In genomic region chr16:21275529-21275928, GRCh38 we compare ENCODE assay signal across 24 cellular contexts. TPM values are rescaled to one million over a fixed set of nuclear protein-coding genes. Genes with fewer than 3 reads are reported as not detected.
DNase-seq lines count a peak whose midpoint lies in the region; ATAC-seq and TF ChIP-seq lines count a peak whose summit lies in the region.
"Had no signal": no experiment of that assay in that cellular context is flagged by ENCODE, and none has a peak within 500 bp of the region (broad histone marks: within the 10 kb centered on the region; RNA-seq: fewer than 3 reads in every experiment).

No MANE protein-coding gene starts in this region.

- no peak overlapping the region for H3K4me3 ChIP-seq in right cardiac atrium (ENCODE audit: low read length)
- H3K4me3 ChIP-seq in OCI-LY3 (ENCODE audit: low read length) = peak overlapping the region; percentile 43
- H3K4me3 ChIP-seq in prostate gland = no peak overlapping the region
- H3K4me3 ChIP-seq: A549, GM23338 had no signal

- H3K9me3 ChIP-seq in right cardiac atrium (ENCODE audit: control insufficient read depth, low read length) = no peaks in the 10 kb centered on the region
- H3K9me3 ChIP-seq in OCI-LY3 (ENCODE audit: insufficient read depth, low read length) = no peaks in the 10 kb centered on the region
- no peaks in the 10 kb centered on the region for H3K9me3 ChIP-seq in prostate gland
- H3K9me3 ChIP-seq: A549, BE2C had no signal

- H4K20me1 ChIP-seq in OCI-LY3 (ENCODE audit: insufficient read depth, low read length) = no peaks in the 10 kb centered on the region

- no peak for TF ChIP-seq CTCF in OCI-LY3 (IDR thresholded peaks at IDR 0.05; ENCODE audit: low read depth, low read length)
- TF ChIP-seq CTCF in prostate gland (IDR thresholded peaks at IDR 0.05) = no peak

- WGBS in right cardiac atrium = 76% methylated on average over 3 of the region's 3 CpGs
- 31% methylated on average over 3 of the region's 3 CpGs for WGBS in prostate gland

- no peaks in the 10 kb centered on the region for H3K4me1 ChIP-seq in right cardiac atrium (ENCODE audit: control insufficient read depth, insufficient read depth, low read length)
- H3K4me1 ChIP-seq in OCI-LY3 (ENCODE audit: low read length) = peaks cover 46% of the 10 kb centered on the region
- H3K4me1 ChIP-seq in prostate gland (replicated peaks) = no peaks in the 10 kb centered on the region
- H3K4me1 ChIP-seq: A549, BE2C had no signal

- TF ChIP-seq POLR2A in prostate gland (IDR thresholded peaks at IDR 0.05) = no peak

- H3K36me3 ChIP-seq in OCI-LY3 (replicated peaks; ENCODE audit: low read depth, low read length) (no peaks in the 10 kb centered on the region), prostate gland (no peaks in the 10 kb centered on the region)
- H3K36me3 ChIP-seq: BE2C had no signal

- peak overlapping the region; percentile 25 for H3K27ac ChIP-seq in right cardiac atrium (ENCODE audit: low read length)
- no peak overlapping the region for H3K27ac ChIP-seq in OCI-LY3 (ENCODE audit: low read length)
- no peak overlapping the region for H3K27ac ChIP-seq in prostate gland
- H3K27ac ChIP-seq: A549 had no signal

- intact Hi-C loops in right cardiac atrium (cut with DNase I) (loop anchor here in 1 of 4 donors (10.0 kb wide), 1 partner anchor 111 kb away; no protein-coding TSS in a partner anchor), left ventricle myocardium superior (cut with micrococcal nuclease) (no loop called here), prostate gland (cut with DNase I) (loop anchor here (5.0 kb wide), 1 partner anchor 88 kb away; no protein-coding TSS in a partner anchor)

- peak overlapping the region; percentile 69 for H3K4me2 ChIP-seq in OCI-LY3 (ENCODE audit: low read length)
- H3K4me2 ChIP-seq: A549, GM23338 had no signal

- H2AFZ ChIP-seq in OCI-LY3 (ENCODE audit: low read depth, low read length) = no peak overlapping the region
- H2AFZ ChIP-seq: GM23338 had no signal

- H3K9ac ChIP-seq in OCI-LY3 (ENCODE audit: low read length) = no peak overlapping the region

- ATAC-seq in right cardiac atrium = no peak
- no peak for ATAC-seq in left ventricle myocardium superior
- ATAC-seq in GM18868 (IDR thresholded peaks at IDR 0.05; ENCODE audit: unreplicated experiment) = no peak
- no peak for ATAC-seq in HG03097 (IDR thresholded peaks at IDR 0.05; ENCODE audit: low FRiP score, unreplicated experiment)
- ATAC-seq: A549, GM23338, HCT116 had no signal

- H3K27me3 ChIP-seq in right cardiac atrium (ENCODE audit: control insufficient read depth, insufficient read depth) = no peaks in the 10 kb centered on the region
- H3K27me3 ChIP-seq in OCI-LY3 (ENCODE audit: low read depth, low read length) = peaks cover 61% of the 10 kb centered on the region
- H3K27me3 ChIP-seq in prostate gland (replicated peaks; ENCODE audit: insufficient read depth) = no peaks in the 10 kb centered on the region

- DNase-seq in right cardiac atrium (no peak), left ventricle myocardium superior (no peak), prostate gland (ENCODE audit: low spot score) (peak; percentile 34), NCI-H1048 (lab: John Stamatoyannopoulos, UW) (no peak)
- DNase-seq: 8988T; ACHN; AML-193; BE2C; Calu3; CD4-positive, alpha-beta memory T cell; COR-L47; DMS53; DMS79 treated with DMSO at 0.1 percent for 48 hours; GF-D8; H9 had no signal

- no peaks in the 10 kb centered on the region for H3K79me2 ChIP-seq in OCI-LY3 (ENCODE audit: low read length)

RNA-seq across cellular contexts. Expression of gene CRYM, which starts 2.6 kb away (rescaled TPM):
- total RNA-seq in right cardiac atrium = 100 to 1,000 TPM; 108 to 143 (median 124) TPM
- polyA plus RNA-seq in right cardiac atrium = 108 TPM
- 78.2 TPM for total RNA-seq in left ventricle myocardium superior
- total RNA-seq in prostate gland = 10 to 100 TPM; 44.3 to 59.5 TPM
- total RNA-seq: CD4-positive, alpha-beta memory T cell; Daoy; G401 had no signal
- polyA plus RNA-seq: CD4-positive, alpha-beta memory T cell had no signal

RNA-seq across cellular contexts. Expression of gene ANKS4B, which starts 42.0 kb away (rescaled TPM):
- total RNA-seq in right cardiac atrium = not detected
- polyA plus RNA-seq in right cardiac atrium = not detected
- total RNA-seq in left ventricle myocardium superior = not detected
- not detected for total RNA-seq in prostate gland
- total RNA-seq: CD4-positive, alpha-beta memory T cell; Daoy; G401; H4 had no signal
- polyA plus RNA-seq: CD4-positive, alpha-beta memory T cell; GM23338 had no signal
